18 cellular contexts compared by ENCODE assay signal in the genomic region with DNA sequence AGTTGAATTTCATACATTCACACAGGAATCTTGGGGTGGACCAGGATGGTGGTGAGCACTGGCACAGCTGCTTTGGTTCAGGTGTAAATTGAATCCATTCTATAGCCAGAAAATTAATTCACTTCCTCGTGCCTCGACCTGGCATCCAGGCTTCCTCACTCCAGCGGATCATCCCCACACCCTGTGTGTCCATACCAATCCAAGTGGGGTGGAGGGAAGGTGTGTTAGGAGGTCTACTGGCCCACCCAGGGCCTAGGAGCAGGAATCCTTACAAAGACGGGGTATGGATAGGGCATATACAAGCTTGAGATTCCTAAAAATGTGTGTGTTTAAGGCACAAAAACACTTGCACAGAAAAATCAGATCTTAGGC.
"Had no signal": no experiment of that assay in that cellular context is flagged by ENCODE, and none has a peak within 500 bp of the region (broad histone marks: within the 10 kb centered on the region; RNA-seq: fewer than 3 reads in every experiment).

No MANE protein-coding gene starts in this region.

- H3K4me3 ChIP-seq: SK-N-MC had no signal

- DNase-seq: activated CD4-positive, alpha-beta memory T cell treated with anti-CD3 and anti-CD28 coated beads, Interleukin-2, amount 10 ng/mL, durations not matched to agents 7 days and 5 days; activated CD4-positive, alpha-beta T cell treated with anti-CD3 and anti-CD28 coated beads for 36 hours; activated CD4-positive, alpha-beta T cell treated with anti-CD3 and anti-CD28 coated beads, Interleukin-2, amount 50 U/mL, for 1 hour; activated gamma-delta T cell treated with Interleukin-2 at 50 U/mL for 16 hours; activated naive CD4-positive, alpha-beta T cell treated with anti-CD3 and anti-CD28 coated beads, Interleukin-2, amount 10 ng/mL, durations not matched to agents 7 days and 5 days; activated T-cell treated with anti-CD3 and anti-CD28 coated beads for 4 hours; activated T-cell treated with anti-CD3 and anti-CD28 coated beads, Interleukin-2, amount 50 U/mL, for 48 hours; aorta; IMR-90; KBM-7; NCI-H1930; NCI-H2171; NCI-H226; NK-92 treated with Interleukin-12 subunit alpha and Interleukin-12 subunit beta, amount 100 ng/mL, for 24 hours; OCI-M1; T-helper 1 cell; WERI-Rb-1 had no signal

- H3K27ac ChIP-seq: SK-N-MC, WERI-Rb-1 had no signal

- H3K36me3 ChIP-seq: WERI-Rb-1 had no signal
